Comparison of ENCODE assay signal across 8 cellular contexts in genomic region chr3:27596334-27596841, GRCh38.
DNase-seq lines count a peak whose midpoint lies in the region; ATAC-seq, FAIRE-seq and TF ChIP-seq lines count a peak whose summit lies in the region.

No MANE protein-coding gene starts in this region.

- peak; percentile 59 for ATAC-seq in activated naive CD8-positive, alpha-beta T cell treated with anti-CD3 and anti-CD28 coated beads, Interleukin-2, amount 50 U/mL, for 24 hours
- ATAC-seq in HG03558 (IDR thresholded peaks at IDR 0.05; ENCODE audit: extremely low read depth, unreplicated experiment): peak; percentile 66
- ATAC-seq in GM12878: peak; percentile 84

- H3K27me3 ChIP-seq in GM12878 (replicated peaks in 1 of 2; ENCODE audit: control insufficient read depth in 2 of 2, insufficient read depth in 2 of 2, low read length in 1 of 2) (no peaks in the 10 kb centered on the region; a peak in 1 of 4 replicates), tibial artery (no peaks in the 10 kb centered on the region), suprapubic skin (no peaks in the 10 kb centered on the region)

- TF ChIP-seq POLR2A in GM12878 (IDR thresholded peaks at IDR 0.05; ENCODE audit: low read depth, low read length): no peak
- TF ChIP-seq POLR2A in suprapubic skin (IDR thresholded peaks at IDR 0.05): no peak

- peak overlapping the region; percentile 33 for H3K27ac Mint-ChIP-seq in activated naive CD8-positive, alpha-beta T cell treated with anti-CD3 and anti-CD28 coated beads, Interleukin-2, amount 50 U/mL, for 24 hours
- no peak overlapping the region for H3K27ac Mint-ChIP-seq in activated naive CD8-positive, alpha-beta T cell treated with anti-CD3 and anti-CD28 coated beads for 36 hours
- no peak overlapping the region for H3K27ac Mint-ChIP-seq in activated T-helper 1 cell treated with anti-CD3 and anti-CD28 coated beads, Interleukin-12 subunit alpha, Interleukin-12 subunit beta, Interleukin-2, Interleukin-4 antibody, amounts not matched to agents 30 ng/mL and 10 ng/mL and 1 ng/mL, durations not matched to agents 14 hours and 24 hours and 36 hours

- no peak overlapping the region for H3K4me3 Mint-ChIP-seq in activated naive CD8-positive, alpha-beta T cell treated with anti-CD3 and anti-CD28 coated beads, Interleukin-2, amount 50 U/mL, for 24 hours
- H3K4me3 Mint-ChIP-seq in activated naive CD8-positive, alpha-beta T cell treated with anti-CD3 and anti-CD28 coated beads for 36 hours: no peak overlapping the region
- H3K4me3 Mint-ChIP-seq in activated T-helper 1 cell treated with anti-CD3 and anti-CD28 coated beads, Interleukin-12 subunit alpha, Interleukin-12 subunit beta, Interleukin-2, Interleukin-4 antibody, amounts not matched to agents 30 ng/mL and 10 ng/mL and 1 ng/mL, durations not matched to agents 14 hours and 24 hours and 36 hours: no peak overlapping the region

- no peaks in the 10 kb centered on the region for H3K36me3 Mint-ChIP-seq in activated naive CD8-positive, alpha-beta T cell treated with anti-CD3 and anti-CD28 coated beads, Interleukin-2, amount 50 U/mL, for 24 hours (ENCODE audit: low read depth)
- H3K36me3 Mint-ChIP-seq in activated naive CD8-positive, alpha-beta T cell treated with anti-CD3 and anti-CD28 coated beads for 36 hours: no peaks in the 10 kb centered on the region
- H3K36me3 Mint-ChIP-seq in activated T-helper 1 cell treated with anti-CD3 and anti-CD28 coated beads, Interleukin-12 subunit alpha, Interleukin-12 subunit beta, Interleukin-2, Interleukin-4 antibody, amounts not matched to agents 30 ng/mL and 10 ng/mL and 1 ng/mL, durations not matched to agents 14 hours and 24 hours and 36 hours (ENCODE audit: low read depth): peaks cover 6% of the 10 kb centered on the region

- H3K4me1 ChIP-seq in GM12878 (ENCODE audit: control insufficient read depth, insufficient read depth, low read length) (peaks cover 18% of the 10 kb centered on the region), tibial artery (peaks cover 0 to 35% (median 20%) of the 10 kb centered on the region in 4 donors), suprapubic skin (peaks cover 20% of the 10 kb centered on the region)

- SMC1A ChIA-PET in GM12878 (lab: Charles Lee; ENCODE audit: uncharacterized antibody, unreplicated experiment): no interaction called here

- no peak for DNase-seq in activated naive CD8-positive, alpha-beta T cell treated with anti-CD3 and anti-CD28 coated beads, Interleukin-2, amount 50 U/mL, for 24 hours
- DNase-seq in activated naive CD8-positive, alpha-beta T cell treated with anti-CD3 and anti-CD28 coated beads for 36 hours: no peak
- DNase-seq in GM12878 (ENCODE audit: low read depth, low spot score) (peak; percentile 56), tibial artery (no peak), suprapubic skin (ENCODE audit: low spot score in 2 of 2) (no peak), NCI-H2171 treated with DMSO at 0.1 percent for 48 hours (lab: John Stamatoyannopoulos, UW) (no peak)
- no peak for DNase-seq in activated T-helper 1 cell treated with anti-CD3 and anti-CD28 coated beads, Interleukin-12 subunit alpha, Interleukin-12 subunit beta, Interleukin-2, Interleukin-4 antibody, amounts not matched to agents 30 ng/mL and 10 ng/mL and 1 ng/mL, durations not matched to agents 14 hours and 24 hours and 36 hours (ENCODE audit: low spot score)

- H3K4me3 ChIP-seq in GM12878 (no peak overlapping the region), tibial artery (no peak overlapping the region), suprapubic skin (no peak overlapping the region)

- H3K9me3 ChIP-seq in GM12878 (replicated peaks; ENCODE audit: control insufficient read depth, insufficient read depth, low read length): peaks cover 7% of the 10 kb centered on the region; the same call in 2 of the 3 replicates
- H3K9me3 ChIP-seq in tibial artery: no peaks in the 10 kb centered on the region
- H3K9me3 ChIP-seq in suprapubic skin: no peaks in the 10 kb centered on the region

- POLR2A ChIA-PET in GM12878 (lab: Charles Lee): interaction anchor here (0.5 kb wide), 1 partner anchor 10 kb away, joined by 3 read pairs; no protein-coding TSS in a partner anchor

- H3K4me1 Mint-ChIP-seq in activated naive CD8-positive, alpha-beta T cell treated with anti-CD3 and anti-CD28 coated beads, Interleukin-2, amount 50 U/mL, for 24 hours: peaks cover 28% of the 10 kb centered on the region
- peaks cover 6% of the 10 kb centered on the region for H3K4me1 Mint-ChIP-seq in activated naive CD8-positive, alpha-beta T cell treated with anti-CD3 and anti-CD28 coated beads for 36 hours
- H3K4me1 Mint-ChIP-seq in activated T-helper 1 cell treated with anti-CD3 and anti-CD28 coated beads, Interleukin-12 subunit alpha, Interleukin-12 subunit beta, Interleukin-2, Interleukin-4 antibody, amounts not matched to agents 30 ng/mL and 10 ng/mL and 1 ng/mL, durations not matched to agents 14 hours and 24 hours and 36 hours (ENCODE audit: low read depth): peaks cover 15% of the 10 kb centered on the region

- in situ Hi-C loops in GM12878 (cut with MboI): no loop called here

- H3K27ac ChIP-seq in GM12878 (ENCODE audit: control insufficient read depth, insufficient read depth) (no peak overlapping the region), tibial artery (peak overlapping the region; percentile 19 to 37), suprapubic skin (no peak overlapping the region)

- H3K9ac ChIP-seq in GM12878 (ENCODE audit: control insufficient read depth, insufficient read depth, low read length): no peak overlapping the region

- CTCF ChIA-PET in GM12878 (lab: Yijun Ruan, JAX): interaction anchor here (0.7 kb wide), 1 partner anchor 12 kb away, joined by 3 read pairs; no protein-coding TSS in a partner anchor

- H3K4me2 ChIP-seq in GM12878 (ENCODE audit: control insufficient read depth, insufficient read depth): no peak overlapping the region

- no peak overlapping the region for H2AFZ ChIP-seq in GM12878 (ENCODE audit: control insufficient read depth, low read depth, low read length)

- WGBS in GM12878 (ENCODE audit: insufficient coverage, insufficient replicate concordance, low lambda C conversion rate, missing lambda C conversion rate): 0% methylated on average over 3 of the region's 3 CpGs
- 11% methylated on average over 3 of the region's 3 CpGs for WGBS in suprapubic skin

- RAD21 ChIA-PET in GM12878 (lab: Charles Lee; ENCODE audit: unreplicated experiment): interaction anchor here (0.9 to 1.0 kb wide), 2 partner anchors 61 to 84 kb away, joined by 3 to 5 read pairs; no protein-coding TSS in a partner anchor

- peak; percentile 23; the same call in 1 of the 2 replicates for TF ChIP-seq RAD21 in GM12878 (IDR thresholded peaks at IDR 0.05; ENCODE audit: insufficient read depth, low read depth, low read length)

- intact Hi-C loops in GM12878 (cut with micrococcal nuclease; ENCODE audit: unreplicated experiment) (loop anchor here (1.0 to 5.0 kb wide), 3 partner anchors 61 to 112 kb away; partner anchors contain the start of gene SLC4A7), tibial artery (cut with DNase I; ENCODE audit: low total_unique reads) (no loop called here)
- intact Hi-C loops in activated T-helper 1 cell treated with anti-CD3 and anti-CD28 coated beads, Interleukin-12 subunit alpha, Interleukin-12 subunit beta, Interleukin-2, Interleukin-4 antibody, amounts not matched to agents 30 ng/mL and 10 ng/mL and 1 ng/mL, durations not matched to agents 14 hours and 24 hours and 36 hours (cut with micrococcal nuclease): no loop called here

- TF ChIP-seq EP300 in GM12878 (IDR thresholded peaks at IDR 0.05; ENCODE audit: borderline replicate concordance in 1 of 2, control insufficient read depth in 1 of 2, low read depth in 2 of 2, low read length in 2 of 2): 0 out of 4 replicates have a peak, but pooled peaks of 1 of the 2 experiments have one; percentile 15
- TF ChIP-seq EP300 in suprapubic skin (IDR thresholded peaks at IDR 0.05): no peak

- H3K79me2 ChIP-seq in GM12878 (ENCODE audit: control insufficient read depth, insufficient read depth, low read length): no peaks in the 10 kb centered on the region

- TF ChIP-seq CTCF in GM12878 (IDR thresholded peaks at IDR 0.05 in 2 of 3, conservative IDR thresholded peaks at IDR 0.05 in 1 of 3; ENCODE audit: control insufficient read depth in 2 of 3, extremely low read depth in 1 of 3, insufficient read depth in 1 of 3, low read depth in 3 of 3, low read length in 3 of 3): peak in 1 of 3 experiments; percentile 11; a peak in 1 of 6 replicates
- no peak for TF ChIP-seq CTCF in tibial artery (IDR thresholded peaks at IDR 0.05)
- no peak for TF ChIP-seq CTCF in suprapubic skin (IDR thresholded peaks at IDR 0.05)

- H3K9me3 Mint-ChIP-seq in activated naive CD8-positive, alpha-beta T cell treated with anti-CD3 and anti-CD28 coated beads, Interleukin-2, amount 50 U/mL, for 24 hours: no peaks in the 10 kb centered on the region
- H3K9me3 Mint-ChIP-seq in activated naive CD8-positive, alpha-beta T cell treated with anti-CD3 and anti-CD28 coated beads for 36 hours: peaks cover 4% of the 10 kb centered on the region
- H3K9me3 Mint-ChIP-seq in activated T-helper 1 cell treated with anti-CD3 and anti-CD28 coated beads, Interleukin-12 subunit alpha, Interleukin-12 subunit beta, Interleukin-2, Interleukin-4 antibody, amounts not matched to agents 30 ng/mL and 10 ng/mL and 1 ng/mL, durations not matched to agents 14 hours and 24 hours and 36 hours: peaks cover 6% of the 10 kb centered on the region

- no peaks in the 10 kb centered on the region for H4K20me1 ChIP-seq in GM12878 (ENCODE audit: control insufficient read depth, insufficient read depth)

- BruUV-seq in GM12878 (replicated peaks; lab: Mats Ljungman, UMichigan): no TSS peak

- H3K36me3 ChIP-seq in GM12878 (ENCODE audit: control insufficient read depth in 2 of 2, insufficient read depth in 2 of 2, low read length in 1 of 2) (no peaks in the 10 kb centered on the region), tibial artery (no peaks in the 10 kb centered on the region), suprapubic skin (no peaks in the 10 kb centered on the region)

- FAIRE-seq in GM12878 (lab: Jason Lieb, UNC): no peak

- no peaks in the 10 kb centered on the region for H3K27me3 Mint-ChIP-seq in activated naive CD8-positive, alpha-beta T cell treated with anti-CD3 and anti-CD28 coated beads, Interleukin-2, amount 50 U/mL, for 24 hours
- H3K27me3 Mint-ChIP-seq in activated naive CD8-positive, alpha-beta T cell treated with anti-CD3 and anti-CD28 coated beads for 36 hours: no peaks in the 10 kb centered on the region
- no peaks in the 10 kb centered on the region for H3K27me3 Mint-ChIP-seq in activated T-helper 1 cell treated with anti-CD3 and anti-CD28 coated beads, Interleukin-12 subunit alpha, Interleukin-12 subunit beta, Interleukin-2, Interleukin-4 antibody, amounts not matched to agents 30 ng/mL and 10 ng/mL and 1 ng/mL, durations not matched to agents 14 hours and 24 hours and 36 hours (ENCODE audit: insufficient read depth)

TF ChIP-seq in GM12878, 131 proteins besides CTCF, POLR2A, EP300 and RAD21 (continues in another document):
- TF ChIP-seq HDGF (IDR thresholded peaks at IDR 0.05): no peak
- TF ChIP-seq MYB (IDR thresholded peaks at IDR 0.05; ENCODE audit: borderline replicate concordance, low read depth, low read length): no peak
- peak in 1 of 2 experiments; percentile 21; a peak in 1 of 4 replicates for TF ChIP-seq ETV6 (conservative IDR thresholded peaks at IDR 0.05 in 1 of 2, IDR thresholded peaks at IDR 0.05 in 1 of 2; ENCODE audit: borderline replicate concordance in 1 of 2, low read depth in 1 of 2)

Comparison
In these comparisons a context has a peak if more than half of its experiments do, and no peak if none do; other contexts are left out.
1. H3K27ac ChIP-seq: peak in tibial artery (2 of 2); none in GM12878 (single experiment) and suprapubic skin (single experiment).
2. Peak in every context shown above with its lines, with median percentiles within 50 percentile points of each other: ATAC-seq.